8 cellular contexts compared by ENCODE assay signal in genomic region chr6:35919085-35919826, GRCh38. TPM values are rescaled to one million over a fixed set of nuclear protein-coding genes. Genes with fewer than 3 reads are reported as not detected.
A peak's percentile ranks its signal among the peaks of the same experiment; 100 is the strongest.
DNase-seq lines count a peak whose midpoint lies in the region; ATAC-seq and TF ChIP-seq lines count a peak whose summit lies in the region.

No MANE protein-coding gene starts in this region.

- in situ Hi-C loops in astrocyte of the cerebellum (cut with HindIII; ENCODE audit: low sequenced_read_pairs), result no loop called here

- no peak for TF ChIP-seq CTCF in astrocyte of the cerebellum (IDR thresholded peaks at IDR 0.05; ENCODE audit: low read depth, low read length, missing control alignments)

- DNase-seq in stimulated activated CD4-positive, alpha-beta T cell treated with anti-CD3 and anti-CD28 coated beads, Interleukin-4, amount 100 ng/mL, for 24 hours, result peak; percentile 12
- DNase-seq in stimulated activated CD4-positive, alpha-beta T cell treated with anti-CD3 and anti-CD28 coated beads, Interleukin-4, amount 100 ng/mL, for 4 hours, result no peak
- DNase-seq in NAMALWA (ENCODE audit: low spot score) (peak; percentile 49), astrocyte of the cerebellum (ENCODE audit: low read depth) (no peak), kidney tubule cell (ENCODE audit: low spot score) (peak; percentile 25)
- no peak for DNase-seq in NK-92 treated with Interleukin-12 subunit alpha and Interleukin-12 subunit beta, amount 100 ng/mL, for 24 hours (lab: John Stamatoyannopoulos, UW)

- ATAC-seq in HG02981 (IDR thresholded peaks at IDR 0.05; ENCODE audit: unreplicated experiment), result no peak

- H3K4me3 ChIP-seq in astrocyte of the cerebellum (ENCODE audit: low read depth, low read length), result peak overlapping the region; percentile 72

- peak overlapping the region; percentile 25 for H3K27ac ChIP-seq in temporal lobe (ENCODE audit: low read depth, low read length)

RNA-seq across cellular contexts. Expression of gene SRPK1, which starts 1.6 kb away (rescaled TPM):
- 82.4 TPM for total RNA-seq in temporal lobe

Comparison
In these comparisons a context has a peak if more than half of its experiments do, and no peak if none do; other contexts are left out.
1. DNase-seq: peak in stimulated activated CD4-positive, alpha-beta T cell treated with anti-CD3 and anti-CD28 coated beads, Interleukin-4, amount 100 ng/mL, for 24 hours (single experiment), NAMALWA (single experiment) and kidney tubule cell (single experiment); none in stimulated activated CD4-positive, alpha-beta T cell treated with anti-CD3 and anti-CD28 coated beads, Interleukin-4, amount 100 ng/mL, for 4 hours (0 of 2), astrocyte of the cerebellum (single experiment) and NK-92 treated with Interleukin-12 subunit alpha and Interleukin-12 subunit beta, amount 100 ng/mL, for 24 hours (single experiment).